Comparison of ENCODE assay signal across 7 cellular contexts in genomic region chr9:128073260-128073886, GRCh38. TPM values are rescaled to one million over a fixed set of nuclear protein-coding genes. Genes with fewer than 3 reads are reported as not detected.
DNase-seq lines count a peak whose midpoint lies in the region; ATAC-seq and TF ChIP-seq lines count a peak whose summit lies in the region.

No MANE protein-coding gene starts in this region.

- peak overlapping the region; percentile 46; the same call in 1 of the 2 replicates for H2AK5ac ChIP-seq in IMR-90 (ENCODE audit: low read depth, low read length)

- ATAC-seq in IMR-90 (ENCODE audit: low read depth) (no peak; the same call in 1 of the 2 replicates), activated B cell treated with CpG ODN at 0.5 μM for 24 hours (ENCODE audit: low read depth) (no peak), GM18520 (IDR thresholded peaks at IDR 0.05; ENCODE audit: unreplicated experiment) (no peak), HG03521 (IDR thresholded peaks at IDR 0.05; ENCODE audit: unreplicated experiment) (no peak)
- no peak for ATAC-seq in stimulated activated naive B cell treated with anti-CD40 and anti-IgM and Interleukin-4, amounts not matched to agents 10 μg/mL and 1 μg/mL and 100 μg/mL, for 72 hours (replicated peaks)

- peaks cover 79% of the 10 kb centered on the region for H3K79me2 ChIP-seq in hepatocyte

- H3K9me3 Mint-ChIP-seq in activated B cell treated with CpG ODN at 0.5 μM for 24 hours: no peaks in the 10 kb centered on the region
- no peaks in the 10 kb centered on the region for H3K9me3 Mint-ChIP-seq in stimulated activated naive B cell treated with anti-CD40 and anti-IgM and Interleukin-4, amounts not matched to agents 10 μg/mL and 1 μg/mL and 100 μg/mL, for 72 hours

- peak overlapping the region; percentile 58; the same call in 1 of the 2 replicates for H2BK120ac ChIP-seq in IMR-90 (ENCODE audit: low read depth, low read length)

- H2BK20ac ChIP-seq in IMR-90 (ENCODE audit: low read depth, low read length): peak overlapping the region; percentile 50; the same call in 1 of the 2 replicates

- H3K4ac ChIP-seq in IMR-90 (ENCODE audit: low read depth, low read length): peak overlapping the region; percentile 76; the same call in 1 of the 2 replicates

- H4K5ac ChIP-seq in IMR-90 (ENCODE audit: low read depth, low read length): peak overlapping the region; percentile 38; the same call in 1 of the 2 replicates

- H4K20me1 ChIP-seq in IMR-90 (ENCODE audit: insufficient read depth, low read length) (no peaks in the 10 kb centered on the region; the same call in 1 of the 2 replicates), hepatocyte (ENCODE audit: insufficient read depth, poor library complexity, severe bottlenecking) (no peaks in the 10 kb centered on the region)

- peak overlapping the region; percentile 16; the same call in 1 of the 2 replicates for H3K23ac ChIP-seq in IMR-90 (ENCODE audit: low read depth, low read length)

- peak overlapping the region; percentile 64; the same call in 2 of the 3 replicates for H2BK15ac ChIP-seq in IMR-90 (ENCODE audit: low read depth, low read length)

- DNase-seq in IMR-90 (peak; percentile 46), activated B cell treated with CpG ODN at 0.5 μM for 24 hours (no peak), hepatocyte (ENCODE audit: low spot score) (no peak), HCEC 1CT (no peak)
- no peak for DNase-seq in stimulated activated naive B cell treated with anti-CD40 and anti-IgM and Interleukin-4, amounts not matched to agents 10 μg/mL and 1 μg/mL and 100 μg/mL, for 72 hours

- H3K9me1 ChIP-seq in IMR-90 (ENCODE audit: insufficient read depth, low read length): peaks cover 3% of the 10 kb centered on the region; the same call in 1 of the 2 replicates

- peak overlapping the region; percentile 89 for H2BK5ac ChIP-seq in IMR-90 (ENCODE audit: low read depth, low read length, poor library complexity, severe bottlenecking)

- no peak overlapping the region for H2AK9ac ChIP-seq in IMR-90 (replicated peaks; ENCODE audit: low read depth, low read length, poor library complexity)

- H3K14ac ChIP-seq in IMR-90 (replicated peaks; ENCODE audit: low read depth, low read length): peak overlapping the region; percentile 28; the same call in 1 of the 2 replicates

- peak overlapping the region; percentile 78 for H3K4me2 ChIP-seq in IMR-90 (ENCODE audit: low read depth, low read length)
- H3K4me2 ChIP-seq in hepatocyte: peak overlapping the region; percentile 58

- no CpG with 5 or more reads among the region's 7 CpGs for WGBS in IMR-90 (ENCODE audit: extremely low coverage in 2 of 2, insufficient read length in 1 of 2), 2 experiments
- WGBS in hepatocyte (ENCODE audit: low lambda C conversion rate, missing lambda C conversion rate): 74% methylated on average over 7 of the region's 7 CpGs

- H3K4me1 ChIP-seq in IMR-90 (ENCODE audit: control insufficient read depth, insufficient read depth, low read length) (peaks cover 20% of the 10 kb centered on the region), hepatocyte (ENCODE audit: insufficient read depth) (peaks cover 43% of the 10 kb centered on the region)

- peak overlapping the region; percentile 94 for H3K27ac Mint-ChIP-seq in activated B cell treated with CpG ODN at 0.5 μM for 24 hours
- H3K27ac Mint-ChIP-seq in stimulated activated naive B cell treated with anti-CD40 and anti-IgM and Interleukin-4, amounts not matched to agents 10 μg/mL and 1 μg/mL and 100 μg/mL, for 72 hours: peak overlapping the region; percentile 85

- H3K27ac ChIP-seq in IMR-90 (ENCODE audit: insufficient read depth, low read length) (peak overlapping the region; percentile 77; the same call in 1 of the 2 replicates), hepatocyte (peak overlapping the region; percentile 88)

- H3K4me3 ChIP-seq in IMR-90 (ENCODE audit: insufficient read depth, low read depth, low read length) (no peak overlapping the region), hepatocyte (no peak overlapping the region)

- no peak overlapping the region for H3K9ac ChIP-seq in IMR-90 (ENCODE audit: low read depth, low read length)

- peaks cover 8% of the 10 kb centered on the region for H3K36me3 Mint-ChIP-seq in activated B cell treated with CpG ODN at 0.5 μM for 24 hours (ENCODE audit: low read depth)
- H3K36me3 Mint-ChIP-seq in stimulated activated naive B cell treated with anti-CD40 and anti-IgM and Interleukin-4, amounts not matched to agents 10 μg/mL and 1 μg/mL and 100 μg/mL, for 72 hours: peaks cover 20 to 35% of the 10 kb centered on the region in 2 donors

- H3K9me3 ChIP-seq in IMR-90 (ENCODE audit: control insufficient read depth, insufficient read depth, low read length) (no peaks in the 10 kb centered on the region), hepatocyte (ENCODE audit: low read depth) (no peaks in the 10 kb centered on the region)

- no peaks in the 10 kb centered on the region for H3K27me3 ChIP-seq in IMR-90 (ENCODE audit: control insufficient read depth, insufficient read depth, low read length)
- H3K27me3 ChIP-seq in hepatocyte: no peaks in the 10 kb centered on the region

- TF ChIP-seq POLR2A in IMR-90 (IDR thresholded peaks at IDR 0.05; ENCODE audit: low read depth, low read length): no peak

- no peaks in the 10 kb centered on the region for H3K27me3 Mint-ChIP-seq in activated B cell treated with CpG ODN at 0.5 μM for 24 hours
- no peaks in the 10 kb centered on the region for H3K27me3 Mint-ChIP-seq in stimulated activated naive B cell treated with anti-CD40 and anti-IgM and Interleukin-4, amounts not matched to agents 10 μg/mL and 1 μg/mL and 100 μg/mL, for 72 hours

- peak overlapping the region; percentile 64 for H3K4me3 Mint-ChIP-seq in activated B cell treated with CpG ODN at 0.5 μM for 24 hours
- H3K4me3 Mint-ChIP-seq in stimulated activated naive B cell treated with anti-CD40 and anti-IgM and Interleukin-4, amounts not matched to agents 10 μg/mL and 1 μg/mL and 100 μg/mL, for 72 hours: peak overlapping the region; percentile 56 to 59

- dilution Hi-C loops in IMR-90 (cut with HindIII; ENCODE audit: low sequenced_read_pairs, unreplicated experiment): no loop called here

- H2AFZ ChIP-seq in IMR-90 (replicated peaks; ENCODE audit: low read length, poor library complexity): no peak overlapping the region
- H2AFZ ChIP-seq in hepatocyte: no peak overlapping the region

- no peaks in the 10 kb centered on the region for H3K9me2 ChIP-seq in hepatocyte (replicated peaks; ENCODE audit: insufficient read depth)

- no peak overlapping the region for H4K91ac ChIP-seq in IMR-90 (ENCODE audit: insufficient read depth, low read depth, low read length)

- in situ Hi-C loops in IMR-90 (cut with MboI; ENCODE audit: low sequenced_read_pairs): no loop called here

- intact Hi-C loops in IMR-90 (cut with micrococcal nuclease): no loop called here
- intact Hi-C loops in activated B cell treated with CpG ODN at 0.5 μM for 24 hours (cut with micrococcal nuclease): no loop called here

- TF ChIP-seq CTCF in IMR-90 (conservative IDR thresholded peaks at IDR 0.05; ENCODE audit: low read depth, low read length) (no peak), activated B cell treated with CpG ODN at 0.5 μM for 24 hours (IDR thresholded peaks at IDR 0.05) (no peak), hepatocyte (IDR thresholded peaks at IDR 0.05; ENCODE audit: poor library complexity) (no peak)

- no peaks in the 10 kb centered on the region for H3K36me3 ChIP-seq in IMR-90 (ENCODE audit: control insufficient read depth, insufficient read depth, low read length)
- no peaks in the 10 kb centered on the region for H3K36me3 ChIP-seq in hepatocyte (replicated peaks; ENCODE audit: insufficient read depth, low read depth)

- H3K18ac ChIP-seq in IMR-90 (ENCODE audit: low read depth, low read length): peak overlapping the region; percentile 78

- H4K8ac ChIP-seq in IMR-90 (ENCODE audit: low read depth in 2 of 2, low read length in 2 of 2): peak overlapping the region in 1 of 2 experiments; percentile 49; a peak in 2 of 4 replicates

- CTCF ChIA-PET in IMR-90 (lab: Yijun Ruan, JAX) (no interaction called here), activated B cell treated with CpG ODN at 0.5 μM for 24 hours (lab: Charles Lee) (interaction anchor here (0.6 to 1.9 kb wide), 4 partner anchors 10 to 110 kb away, joined by 3 to 9 read pairs (median 3); no protein-coding TSS in a partner anchor)

- peaks cover 67% of the 10 kb centered on the region for H3K4me1 Mint-ChIP-seq in activated B cell treated with CpG ODN at 0.5 μM for 24 hours
- peaks cover 38 to 74% of the 10 kb centered on the region in 2 donors for H3K4me1 Mint-ChIP-seq in stimulated activated naive B cell treated with anti-CD40 and anti-IgM and Interleukin-4, amounts not matched to agents 10 μg/mL and 1 μg/mL and 100 μg/mL, for 72 hours

- peak overlapping the region; percentile 45; the same call in 1 of the 2 replicates for H3K56ac ChIP-seq in IMR-90 (ENCODE audit: extremely low read depth, insufficient read depth, low read length)

- POLR2A ChIA-PET in IMR-90 (lab: Charles Lee; ENCODE audit: unreplicated experiment): interaction anchor here (0.9 kb wide), 1 partner anchor 14 kb away, joined by 9 read pairs; no protein-coding TSS in a partner anchor
- POLR2A ChIA-PET in activated B cell treated with CpG ODN at 0.5 μM for 24 hours (lab: Charles Lee): interaction anchor here (0.5 to 2.3 kb wide), 6 partner anchors 10 to 88 kb away, joined by 4 to 13 read pairs (median 8); no protein-coding TSS in a partner anchor

- no TSS peak for BruUV-seq in IMR-90 (replicated peaks; lab: Mats Ljungman, UMichigan)

- H3K79me1 ChIP-seq in IMR-90 (ENCODE audit: low read depth in 1 of 2, low read length in 2 of 2): peaks cover 12 to 61% of the 10 kb centered on the region in 2 experiments; a peak in 3 of 4 replicates

- TF ChIP-seq RAD21 in IMR-90 (IDR thresholded peaks at IDR 0.05; ENCODE audit: low read length): no peak

RNA-seq across cellular contexts. Expression of gene SLC25A25, which starts 5.3 kb away (rescaled TPM):
- total RNA-seq in IMR-90 (2012; rRNA removed) (17.9 and 20.3 TPM in 2 replicates), activated B cell treated with CpG ODN at 0.5 μM for 24 hours (8.0 and 9.4 TPM in 2 replicates), hepatocyte (52.4 and 62.3 TPM in 2 replicates)
- polyA plus RNA-seq in IMR-90 (2012; rRNA removed) (14.0 and 19.1 TPM in 2 replicates), hepatocyte (40.1 and 51.0 TPM in 2 replicates)
- 11.0 and 16.7 TPM in 2 replicates for polyA plus RNA-seq in IMR-90 (2012; cell fraction: cytosol; rRNA removed)
- 61.0 and 98.5 TPM in 2 replicates for polyA plus RNA-seq in IMR-90 (2012; cell fraction: nucleus; rRNA removed; ENCODE audit: low replicate concordance)

RNA-seq across cellular contexts. Expression of gene NAIF1, which starts 6.3 kb away (rescaled TPM):
- total RNA-seq in IMR-90 (2012; rRNA removed) (8.3 and 9.7 TPM in 2 replicates), activated B cell treated with CpG ODN at 0.5 μM for 24 hours (10.4 and 11.1 TPM in 2 replicates), hepatocyte (9.6 and 10.3 TPM in 2 replicates)
- polyA plus RNA-seq in IMR-90 (2012; rRNA removed) (10.1 and 10.4 TPM in 2 replicates), hepatocyte (7.0 and 8.0 TPM in 2 replicates)
- polyA plus RNA-seq in IMR-90 (2012; cell fraction: cytosol; rRNA removed): 7.8 and 9.2 TPM in 2 replicates
- polyA plus RNA-seq in IMR-90 (2012; cell fraction: nucleus; rRNA removed; ENCODE audit: low replicate concordance): 3.5 and 5.6 TPM in 2 replicates

RNA-seq across cellular contexts. Expression of gene PTGES2, which starts 54.2 kb away (rescaled TPM):
- 90.3 and 107 TPM in 2 replicates for total RNA-seq in IMR-90 (2012; rRNA removed)
- 99.2 and 100 TPM in 2 replicates for polyA plus RNA-seq in IMR-90 (2012; rRNA removed)
- polyA plus RNA-seq in IMR-90 (2012; cell fraction: cytosol; rRNA removed): 69.7 and 115 TPM in 2 replicates
- polyA plus RNA-seq in IMR-90 (2012; cell fraction: nucleus; rRNA removed; ENCODE audit: low replicate concordance): 116 and 217 TPM in 2 replicates
- total RNA-seq in activated B cell treated with CpG ODN at 0.5 μM for 24 hours: 86.7 and 89.2 TPM in 2 replicates
- 29.4 and 36.5 TPM in 2 replicates for total RNA-seq in hepatocyte
- polyA plus RNA-seq in hepatocyte: 68.1 and 81.7 TPM in 2 replicates
